In the genomic region with DNA sequence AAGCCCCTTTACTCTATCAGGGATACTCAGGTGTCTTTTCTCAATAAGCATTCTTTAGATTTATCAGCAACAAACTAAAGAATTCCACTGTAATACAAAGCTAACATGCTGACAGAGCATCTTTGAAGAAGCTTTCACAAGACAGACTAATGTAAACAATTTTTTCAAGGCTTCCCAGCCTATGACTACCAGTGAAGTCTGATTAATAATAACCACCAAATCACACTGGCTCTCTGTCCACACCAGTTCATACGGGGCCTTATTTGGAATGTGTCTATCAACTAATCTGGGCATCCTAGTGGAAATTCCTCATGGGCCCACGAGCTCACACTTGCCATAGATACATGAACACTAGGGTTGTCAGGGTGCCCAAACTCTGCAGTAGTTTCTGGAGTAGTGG, we compare ENCODE assay signal across 16 cellular contexts.
DNase-seq lines count a peak whose midpoint lies in the region; ATAC-seq and TF ChIP-seq lines count a peak whose summit lies in the region.
"Had no signal": no experiment of that assay in that cellular context is flagged by ENCODE, and none has a peak within 500 bp of the region (broad histone marks: within the 10 kb centered on the region; RNA-seq: fewer than 3 reads in every experiment).

No MANE protein-coding gene starts in this region.

- H2AFZ ChIP-seq in fibroblast of lung (ENCODE audit: low read length) = no peak overlapping the region

- no peaks in the 10 kb centered on the region for H3K9me3 ChIP-seq in fibroblast of lung (ENCODE audit: control insufficient read depth, insufficient read depth, low read depth, low read length)
- H3K9me3 ChIP-seq: tibial nerve had no signal

- no peaks in the 10 kb centered on the region for H3K79me2 ChIP-seq in fibroblast of lung (ENCODE audit: control insufficient read depth, insufficient read depth, low read length)

- no peaks in the 10 kb centered on the region for H3K27me3 Mint-ChIP-seq in osteocyte (ENCODE audit: unreplicated experiment)
- H3K27me3 Mint-ChIP-seq: activated CD4-positive, alpha-beta memory T cell treated with anti-CD3 and anti-CD28 coated beads for 36 hours had no signal

- H3K36me3 Mint-ChIP-seq in osteocyte (ENCODE audit: unreplicated experiment) = no peaks in the 10 kb centered on the region

- no peaks in the 10 kb centered on the region for H3K27me3 ChIP-seq in fibroblast of lung (ENCODE audit: control insufficient read depth, insufficient read depth, low read length)
- H3K27me3 ChIP-seq: tibial nerve had no signal

- H3K4me1 ChIP-seq in fibroblast of lung (ENCODE audit: control insufficient read depth, extremely low read depth, insufficient read depth, low read length) = peaks cover 13% of the 10 kb centered on the region

- ATAC-seq in SK-N-SH treated with all-trans-retinoic acid at 6 μM for 48 hours = peak; percentile 30; the same call in 2 of the 3 replicates

- no peaks in the 10 kb centered on the region for H3K9me3 Mint-ChIP-seq in osteocyte (ENCODE audit: unreplicated experiment)
- H3K9me3 Mint-ChIP-seq: activated CD4-positive, alpha-beta memory T cell treated with anti-CD3 and anti-CD28 coated beads for 36 hours had no signal

- no peak for TF ChIP-seq CTCF in fibroblast of lung (conservative IDR thresholded peaks at IDR 0.05 in 1 of 2, IDR thresholded peaks at IDR 0.05 in 1 of 2; ENCODE audit: low read depth in 1 of 2, low read length in 2 of 2)
- no peak for TF ChIP-seq CTCF in osteocyte (IDR thresholded peaks at IDR 0.05)

- H3K4me2 ChIP-seq in fibroblast of lung (ENCODE audit: extremely low read depth, insufficient read depth, low read length) = no peak overlapping the region

- H3K4me3 ChIP-seq in fibroblast of lung (replicated peaks in 1 of 4; ENCODE audit: control extremely low read depth in 1 of 4, insufficient read depth in 1 of 4, low read depth in 3 of 4, low read length in 4 of 4) = no peak overlapping the region
- H3K4me3 ChIP-seq: tibial nerve had no signal

- no peak overlapping the region for H3K9ac ChIP-seq in fibroblast of lung (ENCODE audit: insufficient read depth, low read length)

- H4K20me1 ChIP-seq in fibroblast of lung (ENCODE audit: control insufficient read depth, extremely low read depth, insufficient read depth, low read length) = no peaks in the 10 kb centered on the region

- H3K4me3 Mint-ChIP-seq in osteocyte (ENCODE audit: unreplicated experiment) = no peak overlapping the region
- H3K4me3 Mint-ChIP-seq: activated CD4-positive, alpha-beta memory T cell treated with anti-CD3 and anti-CD28 coated beads for 36 hours had no signal

- peak; percentile 88 for DNase-seq in EH (ENCODE audit: low read depth)
- DNase-seq in fibroblast of lung (ENCODE audit: low read depth in 2 of 2) = peak; percentile 80 to 84
- DNase-seq in osteocyte (ENCODE audit: extremely low spot score, unreplicated experiment) = no peak
- no peak for DNase-seq in cerebellar nuclear complex (lab: John Stamatoyannopoulos, UW)
- DNase-seq in activated gamma-delta T cell (lab: John Stamatoyannopoulos, UW) = no peak
- DNase-seq in NCI-H1092 treated with DMSO at 0.1 percent for 48 hours (lab: John Stamatoyannopoulos, UW) = no peak
- DNase-seq in NCI-H1694 treated with DMSO at 0.1 percent for 48 hours (lab: John Stamatoyannopoulos, UW) = no peak
- DNase-seq: activated CD4-positive, alpha-beta memory T cell treated with anti-CD3 and anti-CD28 coated beads for 36 hours; DND-41; NCI-H187; NCI-H524 treated with DMSO at 0.1 percent for 48 hours; posterior cingulate gyrus; stimulated activated CD4-positive, alpha-beta T cell treated with anti-CD3 and anti-CD28 coated beads, Interleukin-1b, Interleukin-23, amount 100 ng/mL, for 48 hours; T-helper 9 cell had no signal

- H3K4me1 Mint-ChIP-seq in osteocyte (ENCODE audit: unreplicated experiment) = peaks cover 37% of the 10 kb centered on the region

- H3K27ac ChIP-seq in fibroblast of lung (ENCODE audit: insufficient read depth, low read length) = peak overlapping the region; percentile 38

- H3K36me3 ChIP-seq in fibroblast of lung (ENCODE audit: control insufficient read depth, insufficient read depth, low read length) = no peaks in the 10 kb centered on the region
- H3K36me3 ChIP-seq: tibial nerve had no signal

- peak overlapping the region; percentile 93 for H3K27ac Mint-ChIP-seq in osteocyte (ENCODE audit: unreplicated experiment)
- H3K27ac Mint-ChIP-seq: activated CD4-positive, alpha-beta memory T cell treated with anti-CD3 and anti-CD28 coated beads for 36 hours had no signal

TF ChIP-seq in SK-N-SH treated with all-trans-retinoic acid at 6 μM for 48 hours, 23 proteins besides CTCF, POLR2A, EP300 and RAD21:
- TF ChIP-seq ESRRG (CRISPR knock-in tag; IDR thresholded peaks at IDR 0.05) (no peak), ARNTL (CRISPR knock-in tag; IDR thresholded peaks at IDR 0.05; ENCODE audit: borderline replicate concordance, low read depth) (no peak), ZNF70 (CRISPR knock-in tag; IDR thresholded peaks at IDR 0.05) (no peak)

Comparison
In these comparisons a context has a peak if more than half of its experiments do, and no peak if none do; other contexts are left out.
1. DNase-seq: peak in EH (single experiment) and fibroblast of lung (2 of 2); none in osteocyte (single experiment), cerebellar nuclear complex (0 of 2), activated gamma-delta T cell (single experiment), NCI-H1092 treated with DMSO at 0.1 percent for 48 hours (single experiment) and NCI-H1694 treated with DMSO at 0.1 percent for 48 hours (single experiment).